1 cellular context compared by ENCODE assay signal in genomic region chr5:32323741-32324140, GRCh38.
TF ChIP-seq lines count a peak whose summit lies in the region.

No MANE protein-coding gene starts in this region.

TF ChIP-seq in HepG2, 621 proteins besides CTCF, POLR2A, EP300 and RAD21 (continued from another document):
- TF ChIP-seq HNF1B (CRISPR knock-in tag; IDR thresholded peaks at IDR 0.05) (no peak), TP53 (CRISPR knock-in tag; conservative IDR thresholded peaks at IDR 0.05) (no peak)
